In the genomic region with DNA sequence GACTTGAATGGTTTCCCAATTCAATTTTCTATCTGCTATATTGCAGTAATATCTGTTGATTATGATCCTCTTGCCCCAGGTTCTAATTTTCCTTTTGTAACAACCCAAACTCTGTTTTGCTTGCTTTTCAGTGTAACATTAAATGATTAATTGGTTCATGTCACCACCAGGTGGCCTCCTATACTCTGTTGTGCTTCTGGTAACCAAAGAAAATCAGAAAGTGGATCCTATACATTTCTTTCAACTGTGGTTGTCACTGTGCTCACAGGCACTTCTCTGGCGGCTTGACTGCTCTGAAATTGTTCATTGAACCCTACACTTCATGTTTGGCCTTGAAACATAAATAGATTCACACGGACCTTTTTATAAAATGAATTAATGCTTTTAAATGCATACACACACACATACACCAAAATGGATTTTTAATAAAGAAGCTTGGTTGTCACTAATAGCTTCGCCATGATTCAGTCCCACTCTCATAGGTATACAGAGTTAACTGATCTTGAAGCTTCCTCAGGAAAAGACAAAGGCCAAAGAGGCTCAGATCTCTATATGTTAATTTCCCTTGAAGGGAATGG, we compare ENCODE assay signal across 9 cellular contexts.
DNase-seq lines count a peak whose midpoint lies in the region; ATAC-seq and TF ChIP-seq lines count a peak whose summit lies in the region.
"Had no signal": no experiment of that assay in that cellular context is flagged by ENCODE, and none has a peak within 500 bp of the region (broad histone marks: within the 10 kb centered on the region; RNA-seq: fewer than 3 reads in every experiment).

No MANE protein-coding gene starts in this region.

- DNase-seq in DMS114 treated with DMSO at 0.1 percent for 48 hours (lab: John Stamatoyannopoulos, UW; ENCODE audit: unreplicated experiment) (peak; percentile 19), NCI-H1694 (lab: John Stamatoyannopoulos, UW) (peak; percentile 65), head of caudate nucleus (peak in 30 of 42 donors; percentile 11 to 87 (median 57)), 8988T (no peak)
- no peak for DNase-seq in stimulated activated naive B cell treated with anti-CD40 and anti-IgM and Interleukin-4, amounts not matched to agents 10 μg/mL and 1 μg/mL and 100 μg/mL, for 72 hours
- DNase-seq: naive B cell had no signal

- H3K4me1 Mint-ChIP-seq in stimulated activated naive B cell treated with anti-CD40 and anti-IgM and Interleukin-4, amounts not matched to agents 10 μg/mL and 1 μg/mL and 100 μg/mL, for 72 hours: peaks cover 0 to 1% of the 10 kb centered on the region in 2 donors
- H3K4me1 Mint-ChIP-seq: naive B cell had no signal

- H3K4me3 ChIP-seq in WI38 (ENCODE audit: low read depth, low read length): no peak overlapping the region

- ATAC-seq in GM21619 (IDR thresholded peaks at IDR 0.05; ENCODE audit: unreplicated experiment): peak; percentile 53
- ATAC-seq in stimulated activated naive B cell treated with anti-CD40 and anti-IgM and Interleukin-4, amounts not matched to agents 10 μg/mL and 1 μg/mL and 100 μg/mL, for 72 hours (replicated peaks): peak; percentile 42 to 47
- no peak for ATAC-seq in HG03108 (IDR thresholded peaks at IDR 0.05; ENCODE audit: unreplicated experiment)

- intact Hi-C loops in head of caudate nucleus (cut with DNase I): loop anchor here (5.0 kb wide), 1 partner anchor 116 kb away; no protein-coding TSS in a partner anchor

- H3K9me3 Mint-ChIP-seq in stimulated activated naive B cell treated with anti-CD40 and anti-IgM and Interleukin-4, amounts not matched to agents 10 μg/mL and 1 μg/mL and 100 μg/mL, for 72 hours: no peaks in the 10 kb centered on the region
- H3K9me3 Mint-ChIP-seq: naive B cell had no signal

- peak; percentile 26; the same call in 1 of the 2 replicates for TF ChIP-seq CTCF in WI38 (IDR thresholded peaks at IDR 0.05; ENCODE audit: low read depth, low read length)

- H3K27ac Mint-ChIP-seq in stimulated activated naive B cell treated with anti-CD40 and anti-IgM and Interleukin-4, amounts not matched to agents 10 μg/mL and 1 μg/mL and 100 μg/mL, for 72 hours: no peak overlapping the region

- no peaks in the 10 kb centered on the region for H3K27me3 Mint-ChIP-seq in stimulated activated naive B cell treated with anti-CD40 and anti-IgM and Interleukin-4, amounts not matched to agents 10 μg/mL and 1 μg/mL and 100 μg/mL, for 72 hours

- H3K4me3 Mint-ChIP-seq in stimulated activated naive B cell treated with anti-CD40 and anti-IgM and Interleukin-4, amounts not matched to agents 10 μg/mL and 1 μg/mL and 100 μg/mL, for 72 hours: no peak overlapping the region
- H3K4me3 Mint-ChIP-seq: naive B cell had no signal

- no peaks in the 10 kb centered on the region for H3K36me3 Mint-ChIP-seq in stimulated activated naive B cell treated with anti-CD40 and anti-IgM and Interleukin-4, amounts not matched to agents 10 μg/mL and 1 μg/mL and 100 μg/mL, for 72 hours
- H3K36me3 Mint-ChIP-seq: naive B cell had no signal

Comparison
In these comparisons a context has a peak if more than half of its experiments do, and no peak if none do; other contexts are left out.
1. DNase-seq: peak in DMS114 treated with DMSO at 0.1 percent for 48 hours (single experiment), NCI-H1694 (single experiment) and head of caudate nucleus (30 of 42); none in stimulated activated naive B cell treated with anti-CD40 and anti-IgM and Interleukin-4, amounts not matched to agents 10 μg/mL and 1 μg/mL and 100 μg/mL, for 72 hours (single experiment) and 8988T (single experiment).